ENCODE assay signal across 19 cellular contexts in the genomic region with DNA sequence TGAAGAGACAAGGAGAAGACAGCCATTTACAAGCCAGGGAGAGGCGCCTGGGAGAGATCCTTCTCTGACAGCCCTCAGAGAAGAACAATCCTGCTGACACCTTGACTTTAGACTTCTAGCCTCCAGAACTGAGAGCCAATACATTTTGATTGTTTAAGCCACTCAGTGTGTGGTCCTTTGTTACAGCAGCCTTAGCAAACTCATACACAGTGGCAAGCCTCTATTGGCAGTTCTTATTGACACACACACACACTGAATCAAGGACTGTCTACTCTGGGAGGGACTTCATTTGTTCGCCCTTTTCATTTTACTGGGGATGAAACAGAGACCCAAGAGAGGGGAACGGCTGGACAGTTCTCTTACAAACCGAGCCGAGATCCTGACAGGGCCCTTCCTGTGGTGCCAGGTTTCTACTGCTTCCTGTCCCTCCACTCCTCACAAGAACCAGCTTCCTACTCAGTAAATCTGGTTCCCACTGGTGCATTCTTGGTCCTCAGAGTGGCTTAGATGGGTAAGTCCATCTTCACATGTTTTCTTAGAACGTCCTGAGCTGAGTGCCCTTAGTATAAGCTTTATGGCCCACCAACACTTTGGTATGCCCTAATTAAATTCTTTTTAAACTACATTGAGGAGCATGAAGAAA. TPM values are rescaled to one million over a fixed set of nuclear protein-coding genes. Genes with fewer than 3 reads are reported as not detected.
DNase-seq lines count a peak whose midpoint lies in the region; ATAC-seq and TF ChIP-seq lines count a peak whose summit lies in the region.
"Had no signal": no experiment of that assay in that cellular context is flagged by ENCODE, and none has a peak within 500 bp of the region (broad histone marks: within the 10 kb centered on the region; RNA-seq: fewer than 3 reads in every experiment).

No MANE protein-coding gene starts in this region.

- H3K56ac ChIP-seq in mesendoderm (ENCODE audit: low read length): peak overlapping the region; percentile 71

- no peak overlapping the region for H3K9ac ChIP-seq in mesendoderm (ENCODE audit: low read length)

- H3K36me3 ChIP-seq in mesendoderm (ENCODE audit: control insufficient read depth, insufficient read depth, low read length): no peaks in the 10 kb centered on the region
- H3K36me3 ChIP-seq: ascending aorta, sigmoid colon had no signal

- H3K27ac Mint-ChIP-seq in activated T-cell treated with anti-CD3 and anti-CD28 coated beads, Interleukin-2, amount 50 U/mL, for 24 hours: peak overlapping the region; percentile 98
- peak overlapping the region; percentile 99 for H3K27ac Mint-ChIP-seq in activated CD4-positive, alpha-beta memory T cell treated with anti-CD3 and anti-CD28 coated beads, Interleukin-2, amount 10 ng/mL, durations not matched to agents 7 days and 5 days

- no peaks in the 10 kb centered on the region for H3K9me3 Mint-ChIP-seq in activated T-cell treated with anti-CD3 and anti-CD28 coated beads, Interleukin-2, amount 50 U/mL, for 24 hours
- H3K9me3 Mint-ChIP-seq in activated CD4-positive, alpha-beta memory T cell treated with anti-CD3 and anti-CD28 coated beads, Interleukin-2, amount 10 ng/mL, durations not matched to agents 7 days and 5 days: no peaks in the 10 kb centered on the region

- H3K27me3 Mint-ChIP-seq in activated T-cell treated with anti-CD3 and anti-CD28 coated beads, Interleukin-2, amount 50 U/mL, for 24 hours: no peaks in the 10 kb centered on the region
- no peaks in the 10 kb centered on the region for H3K27me3 Mint-ChIP-seq in activated CD4-positive, alpha-beta memory T cell treated with anti-CD3 and anti-CD28 coated beads, Interleukin-2, amount 10 ng/mL, durations not matched to agents 7 days and 5 days

- no peak overlapping the region for H3K23ac ChIP-seq in mesendoderm (ENCODE audit: low read length)

- peak overlapping the region; percentile 99 for H2BK120ac ChIP-seq in mesendoderm (ENCODE audit: low read depth, low read length)

- H2BK15ac ChIP-seq in mesendoderm (replicated peaks; ENCODE audit: low read depth): peak overlapping the region; percentile 67

- H3K79me2 ChIP-seq in mesendoderm (ENCODE audit: control insufficient read depth, insufficient read depth, low read length): no peaks in the 10 kb centered on the region

- DNase-seq in activated T-cell treated with anti-CD3 and anti-CD28 coated beads, Interleukin-2, amount 50 U/mL, for 24 hours: no peak
- DNase-seq in activated T-cell treated with anti-CD3 and anti-CD28 coated beads for 4 hours (no peak), GM12865 (ENCODE audit: low read depth) (peak; percentile 50), mesendoderm (no peak), UCSD-AML1 (lab: John Stamatoyannopoulos, UW; ENCODE audit: unreplicated experiment) (no peak)
- DNase-seq in activated CD4-positive, alpha-beta memory T cell treated with anti-CD3 and anti-CD28 coated beads, Interleukin-2, amount 10 ng/mL, durations not matched to agents 7 days and 5 days: no peak
- DNase-seq: ACHN, cerebellar nuclear complex, EL, heart right ventricle, NCI-H526, sigmoid colon had no signal

- peak overlapping the region; percentile 28 for H3K4me3 Mint-ChIP-seq in activated T-cell treated with anti-CD3 and anti-CD28 coated beads, Interleukin-2, amount 50 U/mL, for 24 hours
- H3K4me3 Mint-ChIP-seq in activated CD4-positive, alpha-beta memory T cell treated with anti-CD3 and anti-CD28 coated beads, Interleukin-2, amount 10 ng/mL, durations not matched to agents 7 days and 5 days: no peak overlapping the region

- ATAC-seq in GM21786 (IDR thresholded peaks at IDR 0.05; ENCODE audit: unreplicated experiment) (no peak), GM18858 (IDR thresholded peaks at IDR 0.05; ENCODE audit: unreplicated experiment) (no peak)
- ATAC-seq: activated CD4-positive, CD25-positive, alpha-beta regulatory T cell treated with anti-CD3 and anti-CD28 coated beads, Interleukin-2, amount 50 U/mL, for 24 hours; heart right ventricle; Right ventricle myocardium inferior had no signal

- H3K18ac ChIP-seq in mesendoderm (ENCODE audit: low read length): peak overlapping the region; percentile 78

- H3K4me3 ChIP-seq in GM12865 (ENCODE audit: low read depth, low read length) (no peak overlapping the region), mesendoderm (ENCODE audit: low read length) (no peak overlapping the region)
- H3K4me3 ChIP-seq: ascending aorta, heart right ventricle, sigmoid colon had no signal

- no peak overlapping the region for H3K4me2 ChIP-seq in mesendoderm (ENCODE audit: low read length)

- H2AK5ac ChIP-seq in mesendoderm (ENCODE audit: low read length): peak overlapping the region; percentile 96

- no peak for TF ChIP-seq CTCF in GM12865 (IDR thresholded peaks at IDR 0.05; ENCODE audit: insufficient read depth, low read depth, low read length, missing control alignments)

- no peaks in the 10 kb centered on the region for H3K79me1 ChIP-seq in mesendoderm (ENCODE audit: low read length)

- H4K5ac ChIP-seq in mesendoderm (ENCODE audit: low read length): peak overlapping the region; percentile 72

- WGBS in mesendoderm (ENCODE audit: extremely low coverage, insufficient coverage, low lambda C conversion rate): no CpG with 5 or more reads among the region's 6 CpGs

- peaks cover 99% of the 10 kb centered on the region for H3K36me3 Mint-ChIP-seq in activated T-cell treated with anti-CD3 and anti-CD28 coated beads, Interleukin-2, amount 50 U/mL, for 24 hours (ENCODE audit: low read depth)
- peaks cover 90% of the 10 kb centered on the region for H3K36me3 Mint-ChIP-seq in activated CD4-positive, alpha-beta memory T cell treated with anti-CD3 and anti-CD28 coated beads, Interleukin-2, amount 10 ng/mL, durations not matched to agents 7 days and 5 days (ENCODE audit: low read depth)

- H4K8ac ChIP-seq in mesendoderm (ENCODE audit: low read depth, low read length): peak overlapping the region; percentile 67

- peak overlapping the region; percentile 90 for H3K27ac ChIP-seq in mesendoderm (ENCODE audit: low read depth, low read length)
- H3K27ac ChIP-seq: ascending aorta, sigmoid colon had no signal

- peaks cover 27% of the 10 kb centered on the region for H3K4me1 ChIP-seq in mesendoderm (ENCODE audit: control insufficient read depth, low read depth, low read length)
- H3K4me1 ChIP-seq: ascending aorta, sigmoid colon had no signal

- H3K4me1 Mint-ChIP-seq in activated T-cell treated with anti-CD3 and anti-CD28 coated beads, Interleukin-2, amount 50 U/mL, for 24 hours (ENCODE audit: low read depth): peaks cover 97% of the 10 kb centered on the region
- H3K4me1 Mint-ChIP-seq in activated CD4-positive, alpha-beta memory T cell treated with anti-CD3 and anti-CD28 coated beads, Interleukin-2, amount 10 ng/mL, durations not matched to agents 7 days and 5 days: peaks cover 95% of the 10 kb centered on the region

- H2BK5ac ChIP-seq in mesendoderm (ENCODE audit: low read length): peak overlapping the region; percentile 94

- H3K27me3 ChIP-seq in mesendoderm (ENCODE audit: insufficient read depth, low read length, poor library complexity): no peaks in the 10 kb centered on the region
- H3K27me3 ChIP-seq: ascending aorta, heart right ventricle, sigmoid colon had no signal

- peak overlapping the region; percentile 95 for H3K4ac ChIP-seq in mesendoderm (ENCODE audit: low read depth, low read length)

- CTCF ChIA-PET in activated CD4-positive, alpha-beta memory T cell treated with anti-CD3 and anti-CD28 coated beads, Interleukin-2, amount 10 ng/mL, durations not matched to agents 7 days and 5 days (lab: Charles Lee): interaction anchor here (0.8 to 1.6 kb wide), 4 partner anchors 25 to 200 kb away, joined by 3 to 6 read pairs (median 4); no protein-coding TSS in a partner anchor

- POLR2A ChIA-PET in activated CD4-positive, alpha-beta memory T cell treated with anti-CD3 and anti-CD28 coated beads, Interleukin-2, amount 10 ng/mL, durations not matched to agents 7 days and 5 days (lab: Charles Lee): interaction anchor here (0.8 to 15.6 kb wide), 13 partner anchors 8 to 179 kb away, joined by 3 to 362 read pairs (median 5); partner anchors contain the start of gene SLAMF1

RNA-seq across cellular contexts. Expression of gene SLAMF1, which starts 14.7 kb away (rescaled TPM):
- total RNA-seq in activated CD4-positive, alpha-beta memory T cell treated with anti-CD3 and anti-CD28 coated beads, Interleukin-2, amount 10 ng/mL, durations not matched to agents 7 days and 5 days: 100 to 1,000 TPM; 106 to 113 TPM
- polyA plus RNA-seq in mesendoderm (2013, experiment 1 of 2): 0.10 TPM
- polyA plus RNA-seq in mesendoderm (2013, experiment 2 of 2): 0.11 TPM
- total RNA-seq: ascending aorta, LHCN-M2, osteocyte had no signal

RNA-seq across cellular contexts. Expression of gene CD84, which starts 52.8 kb away (rescaled TPM):
- total RNA-seq in activated CD4-positive, alpha-beta memory T cell treated with anti-CD3 and anti-CD28 coated beads, Interleukin-2, amount 10 ng/mL, durations not matched to agents 7 days and 5 days: 10 to 100 TPM; 21.6 to 23.3 TPM
- not detected for polyA plus RNA-seq in mesendoderm (2013, experiment 1 of 2)
- not detected for polyA plus RNA-seq in mesendoderm (2013, experiment 2 of 2)
- total RNA-seq: LHCN-M2, osteocyte had no signal
